Comparison of ENCODE assay signal across 24 cellular contexts in the genomic region with DNA sequence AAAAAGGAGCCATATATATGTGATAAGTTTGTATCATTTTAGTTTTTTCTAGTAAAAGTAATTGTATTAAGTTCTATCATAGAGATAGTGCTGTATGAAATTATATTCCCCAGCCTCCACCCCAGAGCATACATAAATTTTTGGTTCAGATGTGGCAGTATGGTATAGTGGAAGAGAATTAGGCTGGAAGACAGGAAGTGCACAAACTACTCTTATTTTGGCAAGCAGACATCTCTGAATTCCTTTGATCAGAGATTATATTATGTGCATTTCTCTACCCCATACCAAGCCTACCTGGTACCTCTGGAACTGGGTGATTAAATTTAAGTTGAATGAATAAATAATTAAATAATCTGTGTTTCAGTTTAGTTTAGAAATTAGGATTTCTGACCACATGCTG.
"Had no signal": no experiment of that assay in that cellular context is flagged by ENCODE, and none has a peak within 500 bp of the region (broad histone marks: within the 10 kb centered on the region; RNA-seq: fewer than 3 reads in every experiment).

No MANE protein-coding gene starts in this region.

- H3K27me3 ChIP-seq: colonic mucosa, esophagus muscularis mucosa, foreskin keratinocyte, gastroesophageal sphincter, heart left ventricle, hepatocyte had no signal

- H3K27ac Mint-ChIP-seq: dendritic cell treated with granulocyte-macrophage colony-stimulating factor and Interleukin-4, amounts not matched to agents 40 ng/mL and 50 ng/mL, for 4 days; effector memory CD8-positive, alpha-beta T cell; immature natural killer cell; naive thymus-derived CD8-positive, alpha-beta T cell had no signal

- H3K9me3 Mint-ChIP-seq: dendritic cell treated with granulocyte-macrophage colony-stimulating factor and Interleukin-4, amounts not matched to agents 40 ng/mL and 50 ng/mL, for 4 days; effector memory CD8-positive, alpha-beta T cell; naive B cell had no signal

- H3K4me3 ChIP-seq: colonic mucosa, esophagus muscularis mucosa, gastroesophageal sphincter, heart left ventricle, hepatocyte, lower lobe of right lung, mucosa of descending colon had no signal

- H3K4me3 Mint-ChIP-seq: dendritic cell treated with granulocyte-macrophage colony-stimulating factor and Interleukin-4, amounts not matched to agents 40 ng/mL and 50 ng/mL, for 4 days; effector memory CD8-positive, alpha-beta T cell; immature natural killer cell; mesothelial cell of epicardium; naive B cell; naive thymus-derived CD8-positive, alpha-beta T cell had no signal

- H3K36me3 ChIP-seq: colonic mucosa, gastroesophageal sphincter, lower lobe of right lung had no signal

- H3K36me3 Mint-ChIP-seq: naive thymus-derived CD8-positive, alpha-beta T cell had no signal

- H3K27me3 Mint-ChIP-seq: dendritic cell treated with granulocyte-macrophage colony-stimulating factor and Interleukin-4, amounts not matched to agents 40 ng/mL and 50 ng/mL, for 4 days; naive B cell had no signal

- H3K4me2 ChIP-seq: hepatocyte had no signal

- H2AFZ ChIP-seq: hepatocyte had no signal

- ATAC-seq: effector memory CD8-positive, alpha-beta T cell; foreskin keratinocyte; gastroesophageal sphincter; heart left ventricle; left colon; left lobe of liver; left ventricle myocardium superior; mucosa of descending colon; naive thymus-derived CD8-positive, alpha-beta T cell had no signal

- DNase-seq: colonic mucosa; cortex of kidney; effector CD8-positive, alpha-beta T cell; effector memory CD8-positive, alpha-beta T cell; foreskin keratinocyte; heart left ventricle; hypothalamus; immature natural killer cell; islet precursor cell; kidney; kidney glomerular epithelial cell; left colon; left ventricle myocardium superior; lower lobe of right lung; mesenchymal stem cell; mucosa of descending colon; naive B cell; naive thymus-derived CD8-positive, alpha-beta T cell had no signal

- H3K4me1 ChIP-seq: esophagus muscularis mucosa, foreskin keratinocyte, gastroesophageal sphincter had no signal

- H3K27ac ChIP-seq: esophagus muscularis mucosa, foreskin keratinocyte, gastroesophageal sphincter, hepatocyte, lower lobe of right lung had no signal

- H3K4me1 Mint-ChIP-seq: immature natural killer cell; naive B cell; naive thymus-derived CD8-positive, alpha-beta T cell had no signal

- H3K9me3 ChIP-seq: colonic mucosa, esophagus muscularis mucosa, gastroesophageal sphincter, heart left ventricle, lower lobe of right lung, mucosa of descending colon had no signal
